Comparison of ENCODE assay signal across 8 cellular contexts in genomic region chr5:132012385-132013005, GRCh38. TPM values are rescaled to one million over a fixed set of nuclear protein-coding genes. Genes with fewer than 3 reads are reported as not detected.
DNase-seq lines count a peak whose midpoint lies in the region; ATAC-seq lines count a peak whose summit lies in the region.

No MANE protein-coding gene starts in this region.

- H3K27ac Mint-ChIP-seq in activated T-helper 1 cell treated with anti-CD3 and anti-CD28 coated beads, Interleukin-12 subunit alpha, Interleukin-12 subunit beta, Interleukin-2, Interleukin-4 antibody, amounts not matched to agents 30 ng/mL and 10 ng/mL and 1 ng/mL, durations not matched to agents 14 hours and 24 hours and 36 hours, result no peak overlapping the region

- DNase-seq in activated CD8-positive, alpha-beta memory T cell treated with anti-CD3 and anti-CD28 coated beads for 24 hours, result peak; percentile 69
- no peak for DNase-seq in activated CD8-positive, alpha-beta memory T cell treated with anti-CD3 and anti-CD28 coated beads, Interleukin-2, amount 50 U/mL, for 4 hours
- no peak for DNase-seq in activated T-helper 1 cell treated with anti-CD3 and anti-CD28 coated beads, Interleukin-12 subunit alpha, Interleukin-12 subunit beta, Interleukin-2, Interleukin-4 antibody, amounts not matched to agents 30 ng/mL and 10 ng/mL and 1 ng/mL, durations not matched to agents 14 hours and 24 hours and 36 hours (ENCODE audit: low spot score)
- DNase-seq in cardiac septum (ENCODE audit: low spot score), result peak; percentile 76
- DNase-seq in sciatic nerve (ENCODE audit: low spot score), result peak; percentile 68
- no peak for DNase-seq in DMS53 (lab: John Stamatoyannopoulos, UW)
- DNase-seq in LoVo (ENCODE audit: low spot score), result no peak

- H3K27me3 Mint-ChIP-seq in activated T-helper 1 cell treated with anti-CD3 and anti-CD28 coated beads, Interleukin-12 subunit alpha, Interleukin-12 subunit beta, Interleukin-2, Interleukin-4 antibody, amounts not matched to agents 30 ng/mL and 10 ng/mL and 1 ng/mL, durations not matched to agents 14 hours and 24 hours and 36 hours (ENCODE audit: insufficient read depth), result peaks cover 75% of the 10 kb centered on the region

- no peaks in the 10 kb centered on the region for H3K9me3 Mint-ChIP-seq in activated T-helper 1 cell treated with anti-CD3 and anti-CD28 coated beads, Interleukin-12 subunit alpha, Interleukin-12 subunit beta, Interleukin-2, Interleukin-4 antibody, amounts not matched to agents 30 ng/mL and 10 ng/mL and 1 ng/mL, durations not matched to agents 14 hours and 24 hours and 36 hours

- H3K4me1 Mint-ChIP-seq in activated T-helper 1 cell treated with anti-CD3 and anti-CD28 coated beads, Interleukin-12 subunit alpha, Interleukin-12 subunit beta, Interleukin-2, Interleukin-4 antibody, amounts not matched to agents 30 ng/mL and 10 ng/mL and 1 ng/mL, durations not matched to agents 14 hours and 24 hours and 36 hours (ENCODE audit: low read depth), result peaks cover 55% of the 10 kb centered on the region

- H3K4me3 Mint-ChIP-seq in activated T-helper 1 cell treated with anti-CD3 and anti-CD28 coated beads, Interleukin-12 subunit alpha, Interleukin-12 subunit beta, Interleukin-2, Interleukin-4 antibody, amounts not matched to agents 30 ng/mL and 10 ng/mL and 1 ng/mL, durations not matched to agents 14 hours and 24 hours and 36 hours, result peak overlapping the region; percentile 56

- ATAC-seq in sciatic nerve (no peak), HG02642 (IDR thresholded peaks at IDR 0.05; ENCODE audit: poor library complexity, unreplicated experiment) (no peak)

- peaks cover 8% of the 10 kb centered on the region for H3K36me3 Mint-ChIP-seq in activated T-helper 1 cell treated with anti-CD3 and anti-CD28 coated beads, Interleukin-12 subunit alpha, Interleukin-12 subunit beta, Interleukin-2, Interleukin-4 antibody, amounts not matched to agents 30 ng/mL and 10 ng/mL and 1 ng/mL, durations not matched to agents 14 hours and 24 hours and 36 hours (ENCODE audit: low read depth)

- intact Hi-C loops in activated T-helper 1 cell treated with anti-CD3 and anti-CD28 coated beads, Interleukin-12 subunit alpha, Interleukin-12 subunit beta, Interleukin-2, Interleukin-4 antibody, amounts not matched to agents 30 ng/mL and 10 ng/mL and 1 ng/mL, durations not matched to agents 14 hours and 24 hours and 36 hours (cut with micrococcal nuclease), result no loop called here
- intact Hi-C loops in cardiac septum (cut with DNase I), result no loop called here
- intact Hi-C loops in sciatic nerve (cut with DNase I), result no loop called here

RNA-seq across cellular contexts. Expression of gene ACSL6, which starts 1.0 kb away (rescaled TPM):
- 48.1 and 50.6 TPM in 2 replicates for total RNA-seq in activated T-helper 1 cell treated with anti-CD3 and anti-CD28 coated beads, Interleukin-12 subunit alpha, Interleukin-12 subunit beta, Interleukin-2, Interleukin-4 antibody, amounts not matched to agents 30 ng/mL and 10 ng/mL and 1 ng/mL, durations not matched to agents 14 hours and 24 hours and 36 hours
- total RNA-seq in cardiac septum, result 4.5 TPM
- 3.3 TPM for total RNA-seq in sciatic nerve

RNA-seq across cellular contexts. Expression of gene IL3, which starts 48.0 kb away (rescaled TPM):
- 94.6 and 98.5 TPM in 2 replicates for total RNA-seq in activated T-helper 1 cell treated with anti-CD3 and anti-CD28 coated beads, Interleukin-12 subunit alpha, Interleukin-12 subunit beta, Interleukin-2, Interleukin-4 antibody, amounts not matched to agents 30 ng/mL and 10 ng/mL and 1 ng/mL, durations not matched to agents 14 hours and 24 hours and 36 hours
- not detected for total RNA-seq in cardiac septum
- total RNA-seq in sciatic nerve, result not detected

Comparison
In these comparisons a context has a peak if more than half of its experiments do, and no peak if none do; other contexts are left out.
1. DNase-seq: peak in activated CD8-positive, alpha-beta memory T cell treated with anti-CD3 and anti-CD28 coated beads for 24 hours (single experiment), cardiac septum (single experiment) and sciatic nerve (single experiment); none in activated CD8-positive, alpha-beta memory T cell treated with anti-CD3 and anti-CD28 coated beads, Interleukin-2, amount 50 U/mL, for 4 hours (single experiment), activated T-helper 1 cell treated with anti-CD3 and anti-CD28 coated beads, Interleukin-12 subunit alpha, Interleukin-12 subunit beta, Interleukin-2, Interleukin-4 antibody, amounts not matched to agents 30 ng/mL and 10 ng/mL and 1 ng/mL, durations not matched to agents 14 hours and 24 hours and 36 hours (single experiment), DMS53 (single experiment) and LoVo (single experiment).
2. RNA of gene IL3, which starts 48.0 kb away (total RNA-seq): 94.6 to 98.5 TPM in activated T-helper 1 cell treated with anti-CD3 and anti-CD28 coated beads, Interleukin-12 subunit alpha, Interleukin-12 subunit beta, Interleukin-2, Interleukin-4 antibody, amounts not matched to agents 30 ng/mL and 10 ng/mL and 1 ng/mL, durations not matched to agents 14 hours and 24 hours and 36 hours; not detected in cardiac septum (single experiment) and not detected in sciatic nerve (single experiment); every median in the first group is over 10 times any median in the second.